In genomic region chr1:167512262-167512661, GRCh38 we compare ENCODE assay signal across 1 cellular context.
TF ChIP-seq lines count a peak whose summit lies in the region.

No MANE protein-coding gene starts in this region.

TF ChIP-seq in WTC11, 78 proteins besides CTCF, POLR2A, EP300 and RAD21 (continued from another document):
- TF ChIP-seq, protein P1, sequence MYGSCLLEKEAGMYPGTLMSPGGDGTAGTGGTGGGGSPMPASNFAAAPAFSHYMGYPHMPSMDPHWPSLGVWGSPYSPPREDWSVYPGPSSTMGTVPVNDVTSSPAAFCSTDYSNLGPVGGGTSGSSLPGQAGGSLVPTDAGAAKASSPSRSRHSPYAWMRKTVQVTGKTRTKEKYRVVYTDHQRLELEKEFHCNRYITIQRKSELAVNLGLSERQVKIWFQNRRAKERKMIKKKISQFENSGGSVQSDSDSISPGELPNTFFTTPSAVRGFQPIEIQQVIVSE (CRISPR knock-in tag; IDR thresholded peaks at IDR 0.05; ENCODE audit: borderline replicate concordance): no peak
- TF ChIP-seq NR2C2 (CRISPR knock-in tag; IDR thresholded peaks at IDR 0.05) (no peak), TCF7 (CRISPR knock-in tag; IDR thresholded peaks at IDR 0.05; ENCODE audit: low read depth) (no peak), GRHL2 (CRISPR knock-in tag; IDR thresholded peaks at IDR 0.05; ENCODE audit: insufficient replicate concordance, severe bottlenecking) (no peak), GABPB1 (CRISPR knock-in tag; IDR thresholded peaks at IDR 0.05) (no peak), MAX (CRISPR knock-in tag; IDR thresholded peaks at IDR 0.05) (no peak)
- TF ChIP-seq, protein P2, sequence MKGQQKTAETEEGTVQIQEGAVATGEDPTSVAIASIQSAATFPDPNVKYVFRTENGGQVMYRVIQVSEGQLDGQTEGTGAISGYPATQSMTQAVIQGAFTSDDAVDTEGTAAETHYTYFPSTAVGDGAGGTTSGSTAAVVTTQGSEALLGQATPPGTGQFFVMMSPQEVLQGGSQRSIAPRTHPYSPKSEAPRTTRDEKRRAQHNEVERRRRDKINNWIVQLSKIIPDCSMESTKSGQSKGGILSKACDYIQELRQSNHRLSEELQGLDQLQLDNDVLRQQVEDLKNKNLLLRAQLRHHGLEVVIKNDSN (CRISPR knock-in tag; IDR thresholded peaks at IDR 0.05): no peak
- TF ChIP-seq, protein P3, sequence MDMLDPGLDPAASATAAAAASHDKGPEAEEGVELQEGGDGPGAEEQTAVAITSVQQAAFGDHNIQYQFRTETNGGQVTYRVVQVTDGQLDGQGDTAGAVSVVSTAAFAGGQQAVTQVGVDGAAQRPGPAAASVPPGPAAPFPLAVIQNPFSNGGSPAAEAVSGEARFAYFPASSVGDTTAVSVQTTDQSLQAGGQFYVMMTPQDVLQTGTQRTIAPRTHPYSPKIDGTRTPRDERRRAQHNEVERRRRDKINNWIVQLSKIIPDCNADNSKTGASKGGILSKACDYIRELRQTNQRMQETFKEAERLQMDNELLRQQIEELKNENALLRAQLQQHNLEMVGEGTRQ (CRISPR knock-in tag; IDR thresholded peaks at IDR 0.05): no peak
TF ChIP-seq in WTC11: peak in this region for 0.
